In genomic region chr2:20877944-20878343, GRCh38 we compare ENCODE assay signal across 20 cellular contexts.
"Had no signal": no experiment of that assay in that cellular context is flagged by ENCODE, and none has a peak within 500 bp of the region (broad histone marks: within the 10 kb centered on the region; RNA-seq: fewer than 3 reads in every experiment).

No MANE protein-coding gene starts in this region.

- DNase-seq: activated CD4-positive, alpha-beta T cell treated with anti-CD3 and anti-CD28 coated beads, Interleukin-2, amount 50 U/mL, for 4 hours; activated CD8-positive, alpha-beta memory T cell treated with anti-CD3 and anti-CD28 coated beads, Interleukin-2, amount 10 ng/mL, durations not matched to agents 7 days and 5 days; activated naive CD4-positive, alpha-beta T cell treated with anti-CD3 and anti-CD28 coated beads, Interleukin-2, amount 10 ng/mL, durations not matched to agents 7 days and 5 days; activated T-cell treated with anti-CD3 and anti-CD28 coated beads, Interleukin-2, amount 50 U/mL, for 1 hour; amniotic stem cell; brain microvascular endothelial cell; dermis blood vessel endothelial cell; effector memory CD8-positive, alpha-beta T cell; left ventricle myocardium inferior; mesendoderm; small intestine; stimulated activated naive CD8-positive, alpha-beta T cell treated with anti-CD3 and anti-CD28 coated beads, Interleukin-15, Interleukin-2, amounts not matched to agents 100 U/mL and 50 U/mL, for 24 hours; T-cell; T1000 had no signal

- H3K4me1 ChIP-seq: left ventricle myocardium inferior had no signal

- H3K27ac Mint-ChIP-seq: activated CD8-positive, alpha-beta memory T cell treated with anti-CD3 and anti-CD28 coated beads, Interleukin-2, amount 10 ng/mL, durations not matched to agents 7 days and 5 days; activated naive CD4-positive, alpha-beta T cell treated with anti-CD3 and anti-CD28 coated beads, Interleukin-2, amount 10 ng/mL, durations not matched to agents 7 days and 5 days; activated T-helper 2 cell treated with anti-CD3 and anti-CD28 coated beads, Interferon-gamma antibody, Interleukin-2, Interleukin-4, amounts not matched to agents 10 μg/mL and 5 μg/mL and 100 μg/mL, durations not matched to agents 14 hours and 24 hours and 36 hours; effector memory CD8-positive, alpha-beta T cell; natural killer cell treated with Interleukin-12 subunit alpha and Interleukin-12 subunit beta and Interleukin-15 and Interleukin-18, amount 100 ng/mL, for 72 hours; T-cell; type B pancreatic cell had no signal

- H3K4me1 Mint-ChIP-seq: activated CD8-positive, alpha-beta memory T cell treated with anti-CD3 and anti-CD28 coated beads, Interleukin-2, amount 10 ng/mL, durations not matched to agents 7 days and 5 days; T-cell had no signal

- H3K9me3 Mint-ChIP-seq: activated naive CD4-positive, alpha-beta T cell treated with anti-CD3 and anti-CD28 coated beads, Interleukin-2, amount 10 ng/mL, durations not matched to agents 7 days and 5 days; activated T-helper 2 cell treated with anti-CD3 and anti-CD28 coated beads, Interferon-gamma antibody, Interleukin-2, Interleukin-4, amounts not matched to agents 10 μg/mL and 5 μg/mL and 100 μg/mL, durations not matched to agents 14 hours and 24 hours and 36 hours; effector memory CD8-positive, alpha-beta T cell; type B pancreatic cell had no signal

- ATAC-seq: activated CD4-positive, CD25-positive, alpha-beta regulatory T cell treated with anti-CD3 and anti-CD28 coated beads, Interleukin-2, amount 50 U/mL, for 24 hours; activated CD8-positive, alpha-beta memory T cell treated with anti-CD3 and anti-CD28 coated beads, Interleukin-2, amount 10 ng/mL, durations not matched to agents 7 days and 5 days; effector memory CD8-positive, alpha-beta T cell; natural killer cell treated with Interleukin-12 subunit alpha and Interleukin-12 subunit beta and Interleukin-15 and Interleukin-18, amount 100 ng/mL, for 72 hours; stimulated activated naive CD8-positive, alpha-beta T cell treated with anti-CD3 and anti-CD28 coated beads, Interleukin-15, Interleukin-2, amounts not matched to agents 100 U/mL and 50 U/mL, for 24 hours; T-cell had no signal

- FAIRE-seq: keratinocyte, small intestine had no signal

- H3K27me3 ChIP-seq: brain microvascular endothelial cell, right atrium auricular region had no signal

- H3K36me3 Mint-ChIP-seq: activated CD8-positive, alpha-beta memory T cell treated with anti-CD3 and anti-CD28 coated beads, Interleukin-2, amount 10 ng/mL, durations not matched to agents 7 days and 5 days; activated naive CD4-positive, alpha-beta T cell treated with anti-CD3 and anti-CD28 coated beads, Interleukin-2, amount 10 ng/mL, durations not matched to agents 7 days and 5 days; natural killer cell treated with Interleukin-12 subunit alpha and Interleukin-12 subunit beta and Interleukin-15 and Interleukin-18, amount 100 ng/mL, for 72 hours; T-cell; type B pancreatic cell had no signal

- H3K4me3 ChIP-seq: left ventricle myocardium inferior, right atrium auricular region had no signal

- H3K36me3 ChIP-seq: brain microvascular endothelial cell, left ventricle myocardium inferior, right atrium auricular region had no signal

- H3K27ac ChIP-seq: brain microvascular endothelial cell, left ventricle myocardium inferior, right atrium auricular region had no signal

- H3K4me3 Mint-ChIP-seq: activated CD8-positive, alpha-beta memory T cell treated with anti-CD3 and anti-CD28 coated beads, Interleukin-2, amount 10 ng/mL, durations not matched to agents 7 days and 5 days; activated naive CD4-positive, alpha-beta T cell treated with anti-CD3 and anti-CD28 coated beads, Interleukin-2, amount 10 ng/mL, durations not matched to agents 7 days and 5 days; effector memory CD8-positive, alpha-beta T cell; natural killer cell treated with Interleukin-12 subunit alpha and Interleukin-12 subunit beta and Interleukin-15 and Interleukin-18, amount 100 ng/mL, for 72 hours; T-cell; type B pancreatic cell had no signal
